In genomic region chr13:76897171-76897570, GRCh38 we compare ENCODE assay signal across 10 cellular contexts. TPM values are rescaled to one million over a fixed set of nuclear protein-coding genes. Genes with fewer than 3 reads are reported as not detected.
"Had no signal": no experiment of that assay in that cellular context is flagged by ENCODE, and none has a peak within 500 bp of the region (broad histone marks: within the 10 kb centered on the region; RNA-seq: fewer than 3 reads in every experiment).

No MANE protein-coding gene starts in this region.

RNA-seq across cellular contexts. Expression of gene KCTD12, which starts 11.0 kb away (rescaled TPM):
- total RNA-seq: HepG2 had no signal

RNA-seq across cellular contexts. Expression of gene ACOD1, which starts 51.1 kb away (rescaled TPM):
- total RNA-seq: HepG2, HT1080, IMR-90, M059J, PC-9, Peyer's patch, Right ventricle myocardium inferior, RPMI7951, SJCRH30, T-helper 17 cell had no signal
